Comparison of ENCODE assay signal across 1 cellular context in genomic region chr9:13110766-13111400, GRCh38.
A peak's percentile ranks its signal among the peaks of the same experiment; 100 is the strongest.
TF ChIP-seq lines count a peak whose summit lies in the region.

No MANE protein-coding gene starts in this region.

TF ChIP-seq in liver, 16 proteins besides CTCF, POLR2A, EP300 and RAD21 (continued from another document):
- TF ChIP-seq REST (IDR thresholded peaks at IDR 0.05) (no peak), EGR1 (IDR thresholded peaks at IDR 0.05; ENCODE audit: low read depth in 2 of 2) (peak in 1 of 2 donors; percentile 27), TAF1 (conservative IDR thresholded peaks at IDR 0.05) (no peak), ZBTB33 (IDR thresholded peaks at IDR 0.05) (no peak), YY1 (IDR thresholded peaks at IDR 0.05) (peak; percentile 77), HNF4G (IDR thresholded peaks at IDR 0.05) (no peak), SP1 (IDR thresholded peaks at IDR 0.05) (peak; percentile 45), ATF3 (IDR thresholded peaks at IDR 0.05) (no peak), NR2F2 (IDR thresholded peaks at IDR 0.05) (no peak), RXRA (IDR thresholded peaks at IDR 0.05) (peak; percentile 55 to 64), GABPA (IDR thresholded peaks at IDR 0.05 in 1 of 2, conservative IDR thresholded peaks at IDR 0.05 in 1 of 2) (no peak)
TF ChIP-seq in liver: peak in this region for 7.
